In genomic region chr2:215702116-215702905, GRCh38 we compare ENCODE assay signal across 1 cellular context.
TF ChIP-seq lines count a peak whose summit lies in the region.

No MANE protein-coding gene starts in this region.

TF ChIP-seq in HepG2, 621 proteins besides CTCF, POLR2A, EP300 and RAD21 (continued from another document and continues in another):
- TF ChIP-seq POGZ (CRISPR knock-in tag; IDR thresholded peaks at IDR 0.05) (peak; percentile 47; the same call in 1 of the 2 replicates), NBN (conservative IDR thresholded peaks at IDR 0.05) (no peak), ZNF703 (CRISPR knock-in tag; IDR thresholded peaks at IDR 0.05; ENCODE audit: borderline replicate concordance) (no peak), MIER3 (CRISPR knock-in tag; IDR thresholded peaks at IDR 0.05; ENCODE audit: borderline replicate concordance) (0 out of 2 replicates have a peak, but pooled peaks have one; percentile 27), KMT2A (CRISPR knock-in tag; IDR thresholded peaks at IDR 0.05) (no peak), NFE2L1 (CRISPR knock-in tag; IDR thresholded peaks at IDR 0.05; ENCODE audit: borderline replicate concordance) (no peak), ZNF773 (CRISPR knock-in tag; IDR thresholded peaks at IDR 0.05; ENCODE audit: borderline replicate concordance) (no peak), MTF1 (CRISPR knock-in tag; IDR thresholded peaks at IDR 0.05) (no peak), STAG1 (CRISPR knock-in tag; IDR thresholded peaks at IDR 0.05) (no peak), MTA1 (CRISPR knock-in tag; IDR thresholded peaks at IDR 0.05; ENCODE audit: borderline replicate concordance) (no peak), MEF2D (CRISPR knock-in tag; IDR thresholded peaks at IDR 0.05) (no peak), ZNF383 (CRISPR knock-in tag; IDR thresholded peaks at IDR 0.05; ENCODE audit: borderline replicate concordance) (no peak), FOSL1 (CRISPR knock-in tag; IDR thresholded peaks at IDR 0.05; ENCODE audit: borderline replicate concordance) (no peak), PHF21A (CRISPR knock-in tag; IDR thresholded peaks at IDR 0.05) (no peak), ZBTB43 (CRISPR knock-in tag; conservative IDR thresholded peaks at IDR 0.05) (no peak), HOXD1 (CRISPR knock-in tag; IDR thresholded peaks at IDR 0.05) (no peak), ZFP90 (CRISPR knock-in tag; IDR thresholded peaks at IDR 0.05; ENCODE audit: borderline replicate concordance) (0 out of 2 replicates have a peak, but pooled peaks have one; percentile 38), ZNF10 (CRISPR knock-in tag; IDR thresholded peaks at IDR 0.05; ENCODE audit: borderline replicate concordance, low read depth) (no peak), ZNF572 (CRISPR knock-in tag; IDR thresholded peaks at IDR 0.05) (no peak), PRDM10 (CRISPR knock-in tag; IDR thresholded peaks at IDR 0.05; ENCODE audit: low read depth) (no peak), E2F5 (CRISPR knock-in tag; conservative IDR thresholded peaks at IDR 0.05) (no peak), ZNF549 (CRISPR knock-in tag; IDR thresholded peaks at IDR 0.05) (no peak), ZBTB33 (CRISPR knock-in tag; IDR thresholded peaks at IDR 0.05) (peak; percentile 71), RFX3 (CRISPR knock-in tag; IDR thresholded peaks at IDR 0.05) (peak; percentile 54; the same call in 1 of the 2 replicates), ERF (CRISPR knock-in tag; IDR thresholded peaks at IDR 0.05) (0 out of 2 replicates have a peak, but pooled peaks have one; percentile 29), ZFP37 (CRISPR knock-in tag; IDR thresholded peaks at IDR 0.05; ENCODE audit: borderline replicate concordance) (no peak), RCOR2 (CRISPR knock-in tag; IDR thresholded peaks at IDR 0.05) (peak; percentile 68), MNT (IDR thresholded peaks at IDR 0.05) (no peak), CHD2 (IDR thresholded peaks at IDR 0.05; ENCODE audit: low read depth, low read length) (no peak), TSC22D2 (CRISPR knock-in tag; IDR thresholded peaks at IDR 0.05; ENCODE audit: borderline replicate concordance) (no peak; the same call in 1 of the 2 replicates), ZNF207 (IDR thresholded peaks at IDR 0.05; ENCODE audit: borderline replicate concordance) (no peak), GZF1 (CRISPR knock-in tag; IDR thresholded peaks at IDR 0.05) (no peak), SMAD1 (CRISPR knock-in tag; IDR thresholded peaks at IDR 0.05; ENCODE audit: borderline replicate concordance, low read depth) (no peak), SRSF1 (optimal IDR thresholded peaks at IDR 0.05; ENCODE audit: low read depth, low read length) (no peak), TCF7 (IDR thresholded peaks at IDR 0.05; ENCODE audit: low read depth) (no peak)
- TF ChIP-seq, protein P1, sequence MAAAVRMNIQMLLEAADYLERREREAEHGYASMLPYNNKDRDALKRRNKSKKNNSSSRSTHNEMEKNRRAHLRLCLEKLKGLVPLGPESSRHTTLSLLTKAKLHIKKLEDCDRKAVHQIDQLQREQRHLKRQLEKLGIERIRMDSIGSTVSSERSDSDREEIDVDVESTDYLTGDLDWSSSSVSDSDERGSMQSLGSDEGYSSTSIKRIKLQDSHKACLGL (CRISPR knock-in tag; IDR thresholded peaks at IDR 0.05), result no peak
- TF ChIP-seq, protein P2, sequence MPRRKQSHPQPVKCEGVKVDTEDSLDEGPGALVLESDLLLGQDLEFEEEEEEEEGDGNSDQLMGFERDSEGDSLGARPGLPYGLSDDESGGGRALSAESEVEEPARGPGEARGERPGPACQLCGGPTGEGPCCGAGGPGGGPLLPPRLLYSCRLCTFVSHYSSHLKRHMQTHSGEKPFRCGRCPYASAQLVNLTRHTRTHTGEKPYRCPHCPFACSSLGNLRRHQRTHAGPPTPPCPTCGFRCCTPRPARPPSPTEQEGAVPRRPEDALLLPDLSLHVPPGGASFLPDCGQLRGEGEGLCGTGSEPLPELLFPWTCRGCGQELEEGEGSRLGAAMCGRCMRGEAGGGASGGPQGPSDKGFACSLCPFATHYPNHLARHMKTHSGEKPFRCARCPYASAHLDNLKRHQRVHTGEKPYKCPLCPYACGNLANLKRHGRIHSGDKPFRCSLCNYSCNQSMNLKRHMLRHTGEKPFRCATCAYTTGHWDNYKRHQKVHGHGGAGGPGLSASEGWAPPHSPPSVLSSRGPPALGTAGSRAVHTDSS (CRISPR knock-in tag; conservative IDR thresholded peaks at IDR 0.05), result no peak
- TF ChIP-seq, protein P3, sequence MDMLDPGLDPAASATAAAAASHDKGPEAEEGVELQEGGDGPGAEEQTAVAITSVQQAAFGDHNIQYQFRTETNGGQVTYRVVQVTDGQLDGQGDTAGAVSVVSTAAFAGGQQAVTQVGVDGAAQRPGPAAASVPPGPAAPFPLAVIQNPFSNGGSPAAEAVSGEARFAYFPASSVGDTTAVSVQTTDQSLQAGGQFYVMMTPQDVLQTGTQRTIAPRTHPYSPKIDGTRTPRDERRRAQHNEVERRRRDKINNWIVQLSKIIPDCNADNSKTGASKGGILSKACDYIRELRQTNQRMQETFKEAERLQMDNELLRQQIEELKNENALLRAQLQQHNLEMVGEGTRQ (IDR thresholded peaks at IDR 0.05; ENCODE audit: low read depth, low read length), result no peak; the same call in 1 of the 2 replicates
- TF ChIP-seq, protein P3 (CRISPR knock-in tag; IDR thresholded peaks at IDR 0.05; ENCODE audit: borderline replicate concordance), result no peak; the same call in 1 of the 2 replicates
- TF ChIP-seq, protein P4, sequence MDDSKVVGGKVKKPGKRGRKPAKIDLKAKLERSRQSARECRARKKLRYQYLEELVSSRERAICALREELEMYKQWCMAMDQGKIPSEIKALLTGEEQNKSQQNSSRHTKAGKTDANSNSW (CRISPR knock-in tag; IDR thresholded peaks at IDR 0.05; ENCODE audit: borderline replicate concordance), result no peak
- TF ChIP-seq, protein P5, sequence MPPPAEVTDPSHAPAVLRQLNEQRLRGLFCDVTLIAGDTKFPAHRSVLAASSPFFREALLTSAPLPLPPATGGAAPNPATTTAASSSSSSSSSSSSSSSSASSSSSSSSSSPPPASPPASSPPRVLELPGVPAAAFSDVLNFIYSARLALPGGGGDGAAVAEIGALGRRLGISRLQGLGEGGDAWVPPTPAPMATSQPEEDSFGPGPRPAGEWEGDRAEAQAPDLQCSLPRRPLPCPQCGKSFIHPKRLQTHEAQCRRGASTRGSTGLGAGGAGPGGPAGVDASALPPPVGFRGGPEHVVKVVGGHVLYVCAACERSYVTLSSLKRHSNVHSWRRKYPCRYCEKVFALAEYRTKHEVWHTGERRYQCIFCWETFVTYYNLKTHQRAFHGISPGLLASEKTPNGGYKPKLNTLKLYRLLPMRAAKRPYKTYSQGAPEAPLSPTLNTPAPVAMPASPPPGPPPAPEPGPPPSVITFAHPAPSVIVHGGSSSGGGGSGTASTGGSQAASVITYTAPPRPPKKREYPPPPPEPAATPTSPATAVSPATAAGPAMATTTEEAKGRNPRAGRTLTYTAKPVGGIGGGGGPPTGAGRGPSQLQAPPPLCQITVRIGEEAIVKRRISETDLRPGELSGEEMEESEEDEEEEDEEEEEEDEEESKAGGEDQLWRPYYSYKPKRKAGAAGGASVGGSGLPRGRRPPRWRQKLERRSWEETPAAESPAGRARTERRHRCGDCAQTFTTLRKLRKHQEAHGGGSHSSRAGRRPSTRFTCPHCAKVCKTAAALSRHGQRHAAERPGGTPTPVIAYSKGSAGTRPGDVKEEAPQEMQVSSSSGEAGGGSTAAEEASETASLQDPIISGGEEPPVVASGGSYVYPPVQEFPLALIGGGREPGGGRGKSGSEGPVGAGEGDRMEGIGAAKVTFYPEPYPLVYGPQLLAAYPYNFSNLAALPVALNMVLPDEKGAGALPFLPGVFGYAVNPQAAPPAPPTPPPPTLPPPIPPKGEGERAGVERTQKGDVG (CRISPR knock-in tag; IDR thresholded peaks at IDR 0.05; ENCODE audit: borderline replicate concordance), result no peak
- TF ChIP-seq, protein P6, sequence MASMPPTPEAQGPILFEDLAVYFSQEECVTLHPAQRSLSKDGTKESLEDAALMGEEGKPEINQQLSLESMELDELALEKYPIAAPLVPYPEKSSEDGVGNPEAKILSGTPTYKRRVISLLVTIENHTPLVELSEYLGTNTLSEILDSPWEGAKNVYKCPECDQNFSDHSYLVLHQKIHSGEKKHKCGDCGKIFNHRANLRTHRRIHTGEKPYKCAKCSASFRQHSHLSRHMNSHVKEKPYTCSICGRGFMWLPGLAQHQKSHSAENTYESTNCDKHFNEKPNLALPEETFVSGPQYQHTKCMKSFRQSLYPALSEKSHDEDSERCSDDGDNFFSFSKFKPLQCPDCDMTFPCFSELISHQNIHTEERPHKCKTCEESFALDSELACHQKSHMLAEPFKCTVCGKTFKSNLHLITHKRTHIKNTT (CRISPR knock-in tag; IDR thresholded peaks at IDR 0.05), result no peak
